Comparison of ENCODE assay signal across 8 cellular contexts in the genomic region with DNA sequence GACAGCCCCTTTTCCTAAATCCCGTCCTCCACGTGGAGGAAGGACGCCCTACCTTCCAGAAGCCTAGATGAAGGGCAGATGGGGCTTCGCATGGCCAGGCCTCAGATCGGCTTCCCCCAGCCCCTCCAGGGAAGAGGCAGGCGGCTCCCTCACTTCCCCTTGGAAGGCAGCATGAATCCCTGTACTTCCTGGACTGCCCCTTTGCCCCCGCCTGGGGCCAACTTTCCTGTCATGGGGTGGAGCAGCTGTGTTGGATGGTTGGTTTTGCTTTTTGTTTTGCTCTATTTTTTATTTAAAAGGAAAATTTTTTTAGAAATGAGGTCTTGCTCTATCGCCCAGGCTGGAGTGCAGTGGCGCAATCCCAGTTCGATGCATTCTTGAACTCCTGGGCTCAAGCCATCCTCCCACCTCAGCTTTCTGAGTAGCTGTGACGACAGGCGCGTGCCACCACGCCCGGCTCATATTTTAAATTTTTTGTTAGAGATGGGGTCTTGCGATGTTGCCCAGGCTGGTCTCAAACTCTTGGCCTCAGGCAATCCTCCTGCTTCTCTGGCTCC. TPM values are rescaled to one million over a fixed set of nuclear protein-coding genes. Genes with fewer than 3 reads are reported as not detected.
A peak's percentile ranks its signal among the peaks of the same experiment; 100 is the strongest.
DNase-seq lines count a peak whose midpoint lies in the region; ATAC-seq and TF ChIP-seq lines count a peak whose summit lies in the region.

No MANE protein-coding gene starts in this region.

- peak overlapping the region; percentile 6 for H2AFZ ChIP-seq in neuron (ENCODE audit: low read depth, low read length)

- H3K27ac ChIP-seq in Peyer's patch, result peak overlapping the region; percentile 60 to 86 (median 78)

- TF ChIP-seq CTCF in BE2C (IDR thresholded peaks at IDR 0.05; ENCODE audit: low read depth, low read length) (no peak), Peyer's patch (IDR thresholded peaks at IDR 0.05) (no peak)

- peak overlapping the region; percentile 54 for H3K4me3 ChIP-seq in BE2C (ENCODE audit: low read depth, low read length)
- peak overlapping the region; percentile 22 to 50 (median 33) for H3K4me3 ChIP-seq in Peyer's patch
- H3K4me3 ChIP-seq in neuron (ENCODE audit: low read length), result peak overlapping the region; percentile 41

- H3K9me3 ChIP-seq in BE2C (no peaks in the 10 kb centered on the region), Peyer's patch (no peaks in the 10 kb centered on the region), neuron (ENCODE audit: low read length) (no peaks in the 10 kb centered on the region)

- H3K36me3 ChIP-seq in BE2C, result no peaks in the 10 kb centered on the region
- no peaks in the 10 kb centered on the region for H3K36me3 ChIP-seq in Peyer's patch
- no peaks in the 10 kb centered on the region for H3K36me3 ChIP-seq in neuron (ENCODE audit: insufficient read depth, low read length)

- ATAC-seq in HG03039 (IDR thresholded peaks at IDR 0.05; ENCODE audit: unreplicated experiment), result no peak

- H3K4me1 ChIP-seq in BE2C (peaks cover 28% of the 10 kb centered on the region), Peyer's patch (peaks cover 0 to 50% (median 7%) of the 10 kb centered on the region in 4 donors), neuron (ENCODE audit: insufficient read depth, low read length) (peaks cover 52% of the 10 kb centered on the region)

- DNase-seq in BE2C, result peak; percentile 30
- DNase-seq in Peyer's patch, result peak in 2 of 3 donors; percentile 71 to 72
- peak; percentile 89 for DNase-seq in fibroblast of gingiva (ENCODE audit: low read depth)
- no peak for DNase-seq in NCI-H1417 (lab: John Stamatoyannopoulos, UW)
- no peak for DNase-seq in DMS153 treated with DMSO at 0.1 percent for 48 hours (lab: John Stamatoyannopoulos, UW; ENCODE audit: unreplicated experiment)
- DNase-seq in erythroblast (lab: John Stamatoyannopoulos, UW), result no peak

- H3K27me3 ChIP-seq in BE2C (no peaks in the 10 kb centered on the region), Peyer's patch (no peaks in the 10 kb centered on the region), neuron (ENCODE audit: insufficient read depth, low read length) (no peaks in the 10 kb centered on the region)

- peak in 1 of 2 donors; percentile 17 for TF ChIP-seq POLR2A in Peyer's patch (IDR thresholded peaks at IDR 0.05)
- no peak for TF ChIP-seq POLR2A in erythroblast (IDR thresholded peaks at IDR 0.05; ENCODE audit: low read length)

RNA-seq across cellular contexts. Expression of a gene that starts 27.2 kb away (rescaled TPM):
- polyA plus RNA-seq in BE2C (2012; ENCODE audit: insufficient read depth, insufficient read length, low read depth), result 48.5 TPM
- 10 to 100 TPM in 3 of 4 donors, 1 to 10 TPM in 1; 2.8 to 27.1 (median 17.1) TPM for total RNA-seq in Peyer's patch

Comparison
In these comparisons a context has a peak if more than half of its experiments do, and no peak if none do; other contexts are left out.
1. DNase-seq: peak in BE2C (single experiment), Peyer's patch (2 of 3) and fibroblast of gingiva (single experiment); none in NCI-H1417 (0 of 3), DMS153 treated with DMSO at 0.1 percent for 48 hours (single experiment) and erythroblast (0 of 2).
2. Peak in every context shown above with its lines, with median percentiles within 50 percentile points of each other: H3K4me3 ChIP-seq.